1 cellular context compared by ENCODE assay signal in the genomic region with DNA sequence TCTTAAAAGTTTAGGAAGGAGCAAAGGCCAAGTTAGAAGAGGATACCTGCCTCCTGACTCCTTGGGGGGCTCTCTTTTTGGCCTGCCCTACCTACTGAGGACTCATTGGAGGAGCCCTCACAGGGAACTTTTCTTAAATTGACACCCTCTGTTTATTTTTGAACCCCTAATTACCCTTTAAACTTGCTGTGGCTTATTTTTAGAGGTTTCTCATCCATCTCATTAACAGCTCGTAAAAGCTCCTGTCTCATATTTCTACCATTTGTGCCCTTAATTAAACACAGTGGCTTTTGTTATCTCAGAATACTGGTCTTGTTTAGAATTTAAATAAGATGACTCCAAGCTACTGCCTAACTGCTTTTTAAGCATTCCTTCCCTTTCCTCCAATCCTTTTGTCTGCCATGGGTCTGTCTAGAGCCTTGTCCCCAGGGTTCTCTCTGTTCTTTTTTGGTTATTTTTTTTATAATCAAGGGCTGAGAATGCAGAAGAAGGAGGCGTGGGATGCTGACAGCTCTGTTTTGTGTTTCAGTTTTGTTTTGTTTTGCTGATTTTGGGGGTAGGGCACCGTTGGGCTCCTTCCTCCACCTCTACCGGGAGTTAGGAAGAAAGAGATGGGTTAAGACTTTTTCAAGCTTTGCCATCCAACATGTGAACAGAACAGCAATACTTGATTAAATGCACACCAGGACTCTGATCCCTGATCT.
TF ChIP-seq lines count a peak whose summit lies in the region.

No MANE protein-coding gene starts in this region.

TF ChIP-seq in WTC11, 78 proteins besides CTCF, POLR2A, EP300 and RAD21 (continued from another document):
- TF ChIP-seq, protein P1, sequence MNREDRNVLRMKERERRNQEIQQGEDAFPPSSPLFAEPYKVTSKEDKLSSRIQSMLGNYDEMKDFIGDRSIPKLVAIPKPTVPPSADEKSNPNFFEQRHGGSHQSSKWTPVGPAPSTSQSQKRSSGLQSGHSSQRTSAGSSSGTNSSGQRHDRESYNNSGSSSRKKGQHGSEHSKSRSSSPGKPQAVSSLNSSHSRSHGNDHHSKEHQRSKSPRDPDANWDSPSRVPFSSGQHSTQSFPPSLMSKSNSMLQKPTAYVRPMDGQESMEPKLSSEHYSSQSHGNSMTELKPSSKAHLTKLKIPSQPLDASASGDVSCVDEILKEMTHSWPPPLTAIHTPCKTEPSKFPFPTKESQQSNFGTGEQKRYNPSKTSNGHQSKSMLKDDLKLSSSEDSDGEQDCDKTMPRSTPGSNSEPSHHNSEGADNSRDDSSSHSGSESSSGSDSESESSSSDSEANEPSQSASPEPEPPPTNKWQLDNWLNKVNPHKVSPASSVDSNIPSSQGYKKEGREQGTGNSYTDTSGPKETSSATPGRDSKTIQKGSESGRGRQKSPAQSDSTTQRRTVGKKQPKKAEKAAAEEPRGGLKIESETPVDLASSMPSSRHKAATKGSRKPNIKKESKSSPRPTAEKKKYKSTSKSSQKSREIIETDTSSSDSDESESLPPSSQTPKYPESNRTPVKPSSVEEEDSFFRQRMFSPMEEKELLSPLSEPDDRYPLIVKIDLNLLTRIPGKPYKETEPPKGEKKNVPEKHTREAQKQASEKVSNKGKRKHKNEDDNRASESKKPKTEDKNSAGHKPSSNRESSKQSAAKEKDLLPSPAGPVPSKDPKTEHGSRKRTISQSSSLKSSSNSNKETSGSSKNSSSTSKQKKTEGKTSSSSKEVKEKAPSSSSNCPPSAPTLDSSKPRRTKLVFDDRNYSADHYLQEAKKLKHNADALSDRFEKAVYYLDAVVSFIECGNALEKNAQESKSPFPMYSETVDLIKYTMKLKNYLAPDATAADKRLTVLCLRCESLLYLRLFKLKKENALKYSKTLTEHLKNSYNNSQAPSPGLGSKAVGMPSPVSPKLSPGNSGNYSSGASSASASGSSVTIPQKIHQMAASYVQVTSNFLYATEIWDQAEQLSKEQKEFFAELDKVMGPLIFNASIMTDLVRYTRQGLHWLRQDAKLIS (CRISPR knock-in tag; IDR thresholded peaks at IDR 0.05; ENCODE audit: borderline replicate concordance), result no peak
- TF ChIP-seq EMX1 (CRISPR knock-in tag; IDR thresholded peaks at IDR 0.05), result no peak
- TF ChIP-seq ZNF121 (CRISPR knock-in tag; IDR thresholded peaks at IDR 0.05), result no peak
- no peak for TF ChIP-seq SP1 (CRISPR knock-in tag; conservative IDR thresholded peaks at IDR 0.05)
- no peak for TF ChIP-seq NFATC4 (CRISPR knock-in tag; IDR thresholded peaks at IDR 0.05)
- TF ChIP-seq, protein P2, sequence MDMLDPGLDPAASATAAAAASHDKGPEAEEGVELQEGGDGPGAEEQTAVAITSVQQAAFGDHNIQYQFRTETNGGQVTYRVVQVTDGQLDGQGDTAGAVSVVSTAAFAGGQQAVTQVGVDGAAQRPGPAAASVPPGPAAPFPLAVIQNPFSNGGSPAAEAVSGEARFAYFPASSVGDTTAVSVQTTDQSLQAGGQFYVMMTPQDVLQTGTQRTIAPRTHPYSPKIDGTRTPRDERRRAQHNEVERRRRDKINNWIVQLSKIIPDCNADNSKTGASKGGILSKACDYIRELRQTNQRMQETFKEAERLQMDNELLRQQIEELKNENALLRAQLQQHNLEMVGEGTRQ (CRISPR knock-in tag; IDR thresholded peaks at IDR 0.05), result 0 out of 2 replicates have a peak, but pooled peaks have one; percentile 11
